21 cellular contexts compared by ENCODE assay signal in genomic region chr7:107321611-107322010, GRCh38.
"Had no signal": no experiment of that assay in that cellular context is flagged by ENCODE, and none has a peak within 500 bp of the region (broad histone marks: within the 10 kb centered on the region; RNA-seq: fewer than 3 reads in every experiment).

No MANE protein-coding gene starts in this region.

- DNase-seq: colonic mucosa; cortex of kidney; effector CD8-positive, alpha-beta T cell; effector memory CD8-positive, alpha-beta T cell; endodermal cell; esophagus squamous epithelium; foreskin fibroblast; foreskin melanocyte; gastrocnemius medialis; glutamatergic neuron; head of caudate nucleus; heart right ventricle; hippocampal formation; left cardiac atrium; left lung; left ventricle myocardium superior; lower lobe of right lung; midbrain had no signal

- ATAC-seq: effector memory CD8-positive, alpha-beta T cell; esophagus mucosa; gastrocnemius medialis; heart right ventricle; left cardiac atrium; left lung; left ventricle myocardium superior; lower lobe of right lung had no signal

- FAIRE-seq: keratinocyte had no signal

- H3K9me3 ChIP-seq: colonic mucosa, esophagus squamous epithelium, gastrocnemius medialis, left lung, lower lobe of right lung had no signal

- H3K4me3 ChIP-seq: colonic mucosa, esophagus squamous epithelium, gastrocnemius medialis, heart right ventricle, left lung, lower lobe of right lung had no signal

- H3K36me3 ChIP-seq: colonic mucosa, gastrocnemius medialis had no signal

- H3K27me3 ChIP-seq: colonic mucosa, esophagus squamous epithelium, gastrocnemius medialis, heart right ventricle, left lung had no signal

- H3K4me1 ChIP-seq: colonic mucosa, esophagus squamous epithelium, gastrocnemius medialis, heart right ventricle, left lung, lower lobe of right lung had no signal

- H3K27ac ChIP-seq: colonic mucosa, epithelial cell of prostate, esophagus squamous epithelium, gastrocnemius medialis, heart right ventricle, left lung, lower lobe of right lung had no signal
